Comparison of ENCODE assay signal across 2 cellular contexts in genomic region chr3:120227710-120228347, GRCh38.
TF ChIP-seq lines count a peak whose summit lies in the region.

No MANE protein-coding gene starts in this region.

TF ChIP-seq in WTC11, 78 proteins besides CTCF, POLR2A, EP300 and RAD21 (continues in another document):
- no peak for TF ChIP-seq AFF4 (CRISPR knock-in tag; IDR thresholded peaks at IDR 0.05; ENCODE audit: borderline replicate concordance)
- no peak for TF ChIP-seq CREM (CRISPR knock-in tag; IDR thresholded peaks at IDR 0.05)
- no peak for TF ChIP-seq ATF3 (CRISPR knock-in tag; conservative IDR thresholded peaks at IDR 0.05)
- TF ChIP-seq GTF2I (CRISPR knock-in tag; conservative IDR thresholded peaks at IDR 0.05), result no peak
- TF ChIP-seq ATF1 (CRISPR knock-in tag; IDR thresholded peaks at IDR 0.05), result no peak
- no peak for TF ChIP-seq ZNF219 (CRISPR knock-in tag; IDR thresholded peaks at IDR 0.05; ENCODE audit: borderline replicate concordance)
- TF ChIP-seq SOX15 (CRISPR knock-in tag; IDR thresholded peaks at IDR 0.05), result no peak
- no peak for TF ChIP-seq ZNF532 (CRISPR knock-in tag; IDR thresholded peaks at IDR 0.05; ENCODE audit: borderline replicate concordance)
- TF ChIP-seq JUN (CRISPR knock-in tag; IDR thresholded peaks at IDR 0.05), result no peak
- no peak for TF ChIP-seq TCF7 (CRISPR knock-in tag; IDR thresholded peaks at IDR 0.05; ENCODE audit: low read depth)
- no peak for TF ChIP-seq ARID4B (CRISPR knock-in tag; IDR thresholded peaks at IDR 0.05; ENCODE audit: borderline replicate concordance)
- TF ChIP-seq NR1H2 (CRISPR knock-in tag; IDR thresholded peaks at IDR 0.05), result no peak

TF ChIP-seq in SK-N-SH treated with all-trans-retinoic acid at 6 μM for 48 hours, 23 proteins besides CTCF, POLR2A, EP300 and RAD21:
- no peak for TF ChIP-seq CSDC2 (CRISPR knock-in tag; IDR thresholded peaks at IDR 0.05)
- no peak for TF ChIP-seq RARB (CRISPR knock-in tag; IDR thresholded peaks at IDR 0.05)
- no peak for TF ChIP-seq ARNTL (CRISPR knock-in tag; IDR thresholded peaks at IDR 0.05; ENCODE audit: borderline replicate concordance, low read depth)
- TF ChIP-seq SNAI2 (CRISPR knock-in tag; IDR thresholded peaks at IDR 0.05), result no peak
- TF ChIP-seq BACH2 (CRISPR knock-in tag; IDR thresholded peaks at IDR 0.05; ENCODE audit: borderline replicate concordance), result no peak
- TF ChIP-seq ZC3H10 (CRISPR knock-in tag; IDR thresholded peaks at IDR 0.05), result no peak
- TF ChIP-seq POU6F1 (CRISPR knock-in tag; IDR thresholded peaks at IDR 0.05; ENCODE audit: borderline replicate concordance, low read depth), result no peak
- no peak for TF ChIP-seq ZNF8 (CRISPR knock-in tag; IDR thresholded peaks at IDR 0.05)
- TF ChIP-seq ISL1 (CRISPR knock-in tag; IDR thresholded peaks at IDR 0.05), result no peak
- no peak for TF ChIP-seq GLIS3 (CRISPR knock-in tag; IDR thresholded peaks at IDR 0.05)
- TF ChIP-seq CSRNP3 (CRISPR knock-in tag; IDR thresholded peaks at IDR 0.05), result no peak
- no peak for TF ChIP-seq ZFP30 (CRISPR knock-in tag; IDR thresholded peaks at IDR 0.05)
- no peak for TF ChIP-seq TSHZ2 (CRISPR knock-in tag; IDR thresholded peaks at IDR 0.05)
- no peak for TF ChIP-seq CREB5 (CRISPR knock-in tag; IDR thresholded peaks at IDR 0.05; ENCODE audit: low read depth)
- TF ChIP-seq OSR1 (CRISPR knock-in tag; IDR thresholded peaks at IDR 0.05), result no peak
